ENCODE assay signal across 15 cellular contexts in genomic region chr9:3760031-3760430, GRCh38.
A peak's percentile ranks its signal among the peaks of the same experiment; 100 is the strongest.
DNase-seq lines count a peak whose midpoint lies in the region; ATAC-seq and TF ChIP-seq lines count a peak whose summit lies in the region.
"Had no signal": no experiment of that assay in that cellular context is flagged by ENCODE, and none has a peak within 500 bp of the region (broad histone marks: within the 10 kb centered on the region; RNA-seq: fewer than 3 reads in every experiment).

No MANE protein-coding gene starts in this region.

- intact Hi-C loops in lower leg skin (cut with DNase I; ENCODE audit: low total_unique reads) = no loop called here

- no peaks in the 10 kb centered on the region for H3K79me1 ChIP-seq in mesendoderm (ENCODE audit: low read length)

- H3K9me3 ChIP-seq in BE2C = no peaks in the 10 kb centered on the region
- H3K9me3 ChIP-seq: vagina had no signal

- H4K8ac ChIP-seq in mesendoderm (ENCODE audit: low read depth, low read length) = peak overlapping the region; percentile 56

- H3K36me3 ChIP-seq in brain microvascular endothelial cell (replicated peaks) (no peaks in the 10 kb centered on the region), mesendoderm (ENCODE audit: control insufficient read depth, insufficient read depth, low read length) (no peaks in the 10 kb centered on the region), BE2C (no peaks in the 10 kb centered on the region)
- H3K36me3 ChIP-seq: vagina had no signal

- ATAC-seq in GM21526 (IDR thresholded peaks at IDR 0.05; ENCODE audit: low FRiP score, unreplicated experiment) = no peak
- ATAC-seq: activated T-cell treated with anti-CD3 and anti-CD28 coated beads, Interleukin-2, amount 50 U/mL, for 4 hours had no signal

- no CpG with 5 or more reads among the region's 4 CpGs for WGBS in mesendoderm (ENCODE audit: extremely low coverage, insufficient coverage, low lambda C conversion rate)
- 27 to 39% methylated on average over 4 of the region's 4 CpGs for WGBS in lower leg skin, 2 donors

- no peak overlapping the region for H3K4me2 ChIP-seq in mesendoderm (ENCODE audit: low read length)

- no peak overlapping the region for H2BK15ac ChIP-seq in mesendoderm (replicated peaks; ENCODE audit: low read depth)

- H3K4ac ChIP-seq in mesendoderm (ENCODE audit: low read depth, low read length) = no peak overlapping the region

- no peak overlapping the region for H4K5ac ChIP-seq in mesendoderm (ENCODE audit: low read length)

- H3K4me3 ChIP-seq in brain microvascular endothelial cell (ENCODE audit: low read depth, low read length) (no peak overlapping the region), mesendoderm (ENCODE audit: low read length) (no peak overlapping the region), BE2C (ENCODE audit: low read depth, low read length) (no peak overlapping the region), lower leg skin (ENCODE audit: low read depth, poor library complexity, severe bottlenecking) (no peak overlapping the region)
- H3K4me3 ChIP-seq: GM23248, vagina had no signal

- no peaks in the 10 kb centered on the region for H3K27me3 ChIP-seq in brain microvascular endothelial cell (replicated peaks)
- H3K27me3 ChIP-seq in mesendoderm (ENCODE audit: insufficient read depth, low read length, poor library complexity) = no peaks in the 10 kb centered on the region
- H3K27me3 ChIP-seq in BE2C = no peaks in the 10 kb centered on the region
- H3K27me3 ChIP-seq: vagina had no signal

- no peak overlapping the region for H2BK5ac ChIP-seq in mesendoderm (ENCODE audit: low read length)

- in situ Hi-C loops in brain microvascular endothelial cell (cut with HindIII; ENCODE audit: low pct_ligation_motif_present, low sequenced_read_pairs) = no loop called here

- H3K27ac ChIP-seq in brain microvascular endothelial cell = no peak overlapping the region
- no peak overlapping the region for H3K27ac ChIP-seq in mesendoderm (ENCODE audit: low read depth, low read length)
- H3K27ac ChIP-seq: GM23248, vagina had no signal

- peak; percentile 28 for TF ChIP-seq CTCF in brain microvascular endothelial cell (IDR thresholded peaks at IDR 0.05; ENCODE audit: low read depth, low read length, missing control alignments)
- no peak for TF ChIP-seq CTCF in BE2C (IDR thresholded peaks at IDR 0.05; ENCODE audit: low read depth, low read length)
- no peak for TF ChIP-seq CTCF in lower leg skin (IDR thresholded peaks at IDR 0.05)

- peak overlapping the region; percentile 95 for H3K18ac ChIP-seq in mesendoderm (ENCODE audit: low read length)

- H3K79me2 ChIP-seq in mesendoderm (ENCODE audit: control insufficient read depth, insufficient read depth, low read length) = no peaks in the 10 kb centered on the region

- peak; percentile 4 for DNase-seq in DMS153 (lab: John Stamatoyannopoulos, UW)
- DNase-seq in NCI-H1105 (lab: John Stamatoyannopoulos, UW) = peak; percentile 75
- DNase-seq in brain microvascular endothelial cell = peak; percentile 14
- no peak for DNase-seq in mesendoderm
- DNase-seq in BE2C = no peak
- DNase-seq in NCI-H146 (lab: John Stamatoyannopoulos, UW) = no peak
- DNase-seq in lower leg skin (ENCODE audit: low spot score in 2 of 2) = no peak
- DNase-seq: activated CD4-positive, CD25-positive, alpha-beta regulatory T cell treated with anti-CD3 and anti-CD28 coated beads, Interleukin-2, amount 50 U/mL, for 72 hours; activated T-cell treated with anti-CD3 and anti-CD28 coated beads, Interleukin-2, amount 50 U/mL, for 4 hours; CD4-positive, CD25-positive, alpha-beta regulatory T cell; effector CD8-positive, alpha-beta T cell; GM23248; small intestine had no signal

- H3K4me1 ChIP-seq in mesendoderm (ENCODE audit: control insufficient read depth, low read depth, low read length) (peaks cover 5% of the 10 kb centered on the region), BE2C (no peaks in the 10 kb centered on the region)

- no peak overlapping the region for H2AK5ac ChIP-seq in mesendoderm (ENCODE audit: low read length)

- H3K23ac ChIP-seq in mesendoderm (ENCODE audit: low read length) = no peak overlapping the region

- H2BK120ac ChIP-seq in mesendoderm (ENCODE audit: low read depth, low read length) = no peak overlapping the region

- no peak for TF ChIP-seq POLR2A in lower leg skin (IDR thresholded peaks at IDR 0.05)

- no peak overlapping the region for H3K9ac ChIP-seq in mesendoderm (ENCODE audit: low read length)
- H3K9ac ChIP-seq: GM23248 had no signal

- no peak overlapping the region for H3K56ac ChIP-seq in mesendoderm (ENCODE audit: low read length)

Comparison
In these comparisons a context has a peak if more than half of its experiments do, and no peak if none do; other contexts are left out.
1. DNase-seq: peak in DMS153 (single experiment), NCI-H1105 (single experiment) and brain microvascular endothelial cell (single experiment); none in mesendoderm (single experiment), BE2C (single experiment), NCI-H146 (single experiment) and lower leg skin (0 of 2).